ENCODE assay signal across 25 cellular contexts in the genomic region with DNA sequence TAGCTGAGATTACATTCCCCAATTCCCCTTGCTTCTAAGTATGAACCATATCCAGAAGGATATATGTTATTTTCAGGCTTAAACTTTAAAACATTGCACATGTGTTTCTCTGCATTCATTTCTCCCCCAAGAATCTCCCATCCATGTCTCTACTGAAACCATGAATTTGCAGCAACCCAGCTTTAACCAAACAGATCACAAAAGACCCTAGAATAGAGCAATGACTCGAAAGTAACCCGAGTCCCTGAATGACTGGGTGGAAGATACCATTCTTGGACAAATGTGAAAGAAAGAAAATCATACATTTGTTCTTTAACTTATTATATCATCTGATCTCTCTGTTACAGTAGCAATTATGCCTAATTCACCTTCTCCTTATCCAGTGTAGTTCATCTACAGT.
"Had no signal": no experiment of that assay in that cellular context is flagged by ENCODE, and none has a peak within 500 bp of the region (broad histone marks: within the 10 kb centered on the region; RNA-seq: fewer than 3 reads in every experiment).

No MANE protein-coding gene starts in this region.

- H3K27me3 ChIP-seq: left lung, ovary, right atrium auricular region, right lobe of liver, spleen, tibial nerve, upper lobe of left lung, vagina had no signal

- H3K27ac ChIP-seq: left lung, lower lobe of right lung, ovary, right atrium auricular region, right lobe of liver, spleen, tibial nerve, upper lobe of left lung, vagina had no signal

- H3K4me1 Mint-ChIP-seq: immature natural killer cell; naive B cell; natural killer cell; nephron progenitor cell; stimulated activated effector memory CD8-positive, alpha-beta T cell treated with anti-CD3 and anti-CD28 coated beads, Interleukin-12 subunit alpha, Interleukin-12 subunit beta, amount 100 ng/mL, for 72 hours had no signal

- H3K9me3 ChIP-seq: left lung, lower lobe of right lung, ovary, right atrium auricular region, right lobe of liver, spleen, tibial nerve, upper lobe of left lung, vagina had no signal

- H3K36me3 ChIP-seq: left lung, lower lobe of right lung, ovary, right atrium auricular region, right lobe of liver, spleen, tibial nerve, upper lobe of left lung, vagina had no signal

- H3K27ac Mint-ChIP-seq: immature natural killer cell; naive B cell; natural killer cell; nephron progenitor cell; progenitor cell of endocrine pancreas; stimulated activated effector memory CD8-positive, alpha-beta T cell treated with anti-CD3 and anti-CD28 coated beads, Interleukin-12 subunit alpha, Interleukin-12 subunit beta, amount 100 ng/mL, for 72 hours; stimulated activated naive CD8-positive, alpha-beta T cell treated with anti-CD3 and anti-CD28 coated beads, Interleukin-15, Interleukin-2, amounts not matched to agents 100 ng/mL and 50 ng/mL, for 24 hours had no signal

- H3K4me3 ChIP-seq: left lung, lower lobe of right lung, ovary, right atrium auricular region, right lobe of liver, spleen, tibial nerve, upper lobe of left lung, vagina had no signal

- H3K4me1 ChIP-seq: left lung, lower lobe of right lung, right atrium auricular region, right lobe of liver, spleen, tibial nerve, upper lobe of left lung, vagina had no signal

- H3K4me3 Mint-ChIP-seq: immature natural killer cell; naive B cell; natural killer cell; nephron progenitor cell; stimulated activated effector memory CD8-positive, alpha-beta T cell treated with anti-CD3 and anti-CD28 coated beads, Interleukin-12 subunit alpha, Interleukin-12 subunit beta, amount 100 ng/mL, for 72 hours; stimulated activated naive CD8-positive, alpha-beta T cell treated with anti-CD3 and anti-CD28 coated beads, Interleukin-15, Interleukin-2, amounts not matched to agents 100 ng/mL and 50 ng/mL, for 24 hours had no signal

- H3K27me3 Mint-ChIP-seq: naive B cell; progenitor cell of endocrine pancreas; stimulated activated naive CD8-positive, alpha-beta T cell treated with anti-CD3 and anti-CD28 coated beads, Interleukin-15, Interleukin-2, amounts not matched to agents 100 ng/mL and 50 ng/mL, for 24 hours had no signal

- H3K9me3 Mint-ChIP-seq: nephron progenitor cell; stimulated activated effector memory CD8-positive, alpha-beta T cell treated with anti-CD3 and anti-CD28 coated beads, Interleukin-12 subunit alpha, Interleukin-12 subunit beta, amount 100 ng/mL, for 72 hours; stimulated activated naive CD8-positive, alpha-beta T cell treated with anti-CD3 and anti-CD28 coated beads, Interleukin-15, Interleukin-2, amounts not matched to agents 100 ng/mL and 50 ng/mL, for 24 hours had no signal

- ATAC-seq: left colon; left lung; lower lobe of right lung; natural killer cell; right lobe of liver; stimulated activated effector memory CD8-positive, alpha-beta T cell treated with anti-CD3 and anti-CD28 coated beads, Interleukin-12 subunit alpha, Interleukin-12 subunit beta, amount 100 ng/mL, for 72 hours had no signal

- DNase-seq: hypothalamus; immature natural killer cell; kidney; left colon; left lung; lower lobe of right lung; mammary epithelial cell; mesenchymal stem cell; naive B cell; natural killer cell; nephron progenitor cell; ovary; right lobe of liver; small intestine; spleen; stimulated activated CD4-positive, alpha-beta T cell treated with anti-CD3 and anti-CD28 coated beads, Interleukin-4, amount 100 ng/mL, for 24 hours; stimulated activated naive CD4-positive, alpha-beta T cell; substantia nigra; upper lobe of left lung had no signal

- H3K36me3 Mint-ChIP-seq: immature natural killer cell; naive B cell; natural killer cell; stimulated activated effector memory CD8-positive, alpha-beta T cell treated with anti-CD3 and anti-CD28 coated beads, Interleukin-12 subunit alpha, Interleukin-12 subunit beta, amount 100 ng/mL, for 72 hours had no signal
